In the genomic region with DNA sequence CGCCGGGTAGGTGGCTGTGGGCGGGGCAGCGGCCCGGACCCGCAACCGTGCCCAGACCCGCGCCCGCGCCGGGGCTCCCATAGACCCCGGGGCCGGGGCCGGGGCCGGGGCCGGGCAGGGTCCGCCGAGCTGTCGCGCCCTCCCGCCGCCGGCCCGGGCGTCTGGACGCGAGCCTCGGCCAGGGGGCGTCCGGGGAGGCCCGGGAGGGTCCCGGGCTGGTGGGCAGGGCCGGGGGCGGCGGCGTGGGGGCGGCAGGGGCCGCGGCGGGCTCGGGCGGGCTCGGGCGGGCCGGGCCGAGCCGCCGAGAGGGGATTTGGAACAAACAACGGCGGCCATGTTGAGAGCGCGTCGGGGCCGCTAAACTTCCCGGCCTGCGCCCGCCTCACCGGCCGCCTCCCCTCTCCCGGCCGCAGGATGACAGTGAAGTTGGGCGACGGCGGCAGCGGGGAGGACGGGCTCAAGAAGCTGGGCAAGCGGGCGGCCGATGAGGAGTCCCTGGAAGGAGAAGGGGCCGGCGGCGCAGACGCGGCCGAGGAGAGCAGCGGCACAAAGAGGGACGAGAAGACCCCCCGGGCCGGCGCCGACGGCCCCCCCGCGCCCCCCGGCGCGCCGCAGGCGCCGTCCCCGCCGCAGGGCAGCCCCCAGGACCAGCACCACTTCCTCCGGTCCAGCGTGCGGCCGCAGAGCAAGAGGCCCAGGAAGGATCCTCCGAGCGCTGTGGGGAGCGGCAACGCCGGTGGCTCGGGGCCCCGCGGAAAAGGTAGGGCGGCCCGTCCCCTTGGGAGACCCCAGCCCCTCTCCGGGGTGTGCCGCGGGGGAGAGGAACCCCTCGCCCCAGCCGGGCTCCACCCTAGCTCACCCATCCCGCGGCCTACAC, we compare ENCODE assay signal across 8 cellular contexts. TPM values are rescaled to one million over a fixed set of nuclear protein-coding genes. Genes with fewer than 3 reads are reported as not detected.
DNase-seq lines count a peak whose midpoint lies in the region; ATAC-seq and TF ChIP-seq lines count a peak whose summit lies in the region.

No MANE protein-coding gene starts in this region.

- H3K36me3 Mint-ChIP-seq in T-helper 17 cell (ENCODE audit: low read depth) = peaks cover under 1% of the 10 kb centered on the region

- ATAC-seq in Right ventricle myocardium superior (ENCODE audit: poor library complexity) = no peak
- no peak for ATAC-seq in Right ventricle myocardium inferior
- no peak for ATAC-seq in T-helper 17 cell
- ATAC-seq in GM18502 (IDR thresholded peaks at IDR 0.05; ENCODE audit: poor library complexity, unreplicated experiment) = no peak

- H3K27ac ChIP-seq in effector memory CD4-positive, alpha-beta T cell (ENCODE audit: insufficient read depth, low read length, poor library complexity, severe bottlenecking) = no peak overlapping the region
- H3K27ac ChIP-seq in mucosa of rectum (ENCODE audit: low read depth in 2 of 2, low read length in 2 of 2) (no peak overlapping the region), vagina (peak overlapping the region; percentile 64)

- peak overlapping the region; percentile 41 for H3K27ac Mint-ChIP-seq in T-helper 17 cell

- no peaks in the 10 kb centered on the region for H3K27me3 ChIP-seq in effector memory CD4-positive, alpha-beta T cell (replicated peaks; ENCODE audit: control insufficient read depth, insufficient read depth, low read length, poor library complexity, severe bottlenecking)
- no peaks in the 10 kb centered on the region for H3K27me3 ChIP-seq in mucosa of rectum (ENCODE audit: control insufficient read depth in 2 of 2, insufficient read depth in 2 of 2, low read length in 2 of 2)
- H3K27me3 ChIP-seq in vagina = no peaks in the 10 kb centered on the region

- H3K4me1 ChIP-seq in effector memory CD4-positive, alpha-beta T cell (ENCODE audit: control insufficient read depth, insufficient read depth, low read length, poor library complexity, severe bottlenecking) = peaks cover 15% of the 10 kb centered on the region
- H3K4me1 ChIP-seq in mucosa of rectum (ENCODE audit: control insufficient read depth in 2 of 2, insufficient read depth in 2 of 2, low read length in 2 of 2) (peaks cover 34 to 35% of the 10 kb centered on the region in 2 donors), vagina (peaks cover 46% of the 10 kb centered on the region)

- no peak for TF ChIP-seq POLR2A in vagina (IDR thresholded peaks at IDR 0.05)

- peak overlapping the region; percentile 56 to 75 for H3K9ac ChIP-seq in mucosa of rectum (ENCODE audit: low read depth in 1 of 2, low read length in 2 of 2)

- H3K9me3 ChIP-seq in T-helper 17 cell (ENCODE audit: control insufficient read depth, low read length, poor library complexity, severe bottlenecking) (no peaks in the 10 kb centered on the region), mucosa of rectum (ENCODE audit: control insufficient read depth in 2 of 2, low read length in 2 of 2) (no peaks in the 10 kb centered on the region), vagina (no peaks in the 10 kb centered on the region)
- peaks cover 6% of the 10 kb centered on the region for H3K9me3 ChIP-seq in effector memory CD4-positive, alpha-beta T cell (ENCODE audit: control insufficient read depth, low read length)

- peaks cover 20% of the 10 kb centered on the region for H3K4me1 Mint-ChIP-seq in T-helper 17 cell

- peak overlapping the region; percentile 89 for H3K4me3 Mint-ChIP-seq in T-helper 17 cell

- intact Hi-C loops in Right ventricle myocardium superior (cut with DNase I) = loop anchor here (10.0 kb wide), 1 partner anchor 120 kb away; a partner anchor contains a TSS
- intact Hi-C loops in Right ventricle myocardium inferior (cut with DNase I) = loop anchor here (1.0 to 5.0 kb wide), 6 partner anchors 63 to 213 kb away; a partner anchor contains a TSS
- intact Hi-C loops in vagina (cut with DNase I) = loop anchor here (5.0 to 10.0 kb wide), 4 partner anchors 67 to 120 kb away; a partner anchor contains a TSS

- peaks cover 23% of the 10 kb centered on the region for H3K36me3 ChIP-seq in effector memory CD4-positive, alpha-beta T cell (ENCODE audit: control insufficient read depth, insufficient read depth, low read length)
- H3K36me3 ChIP-seq in mucosa of rectum (ENCODE audit: control insufficient read depth in 2 of 2, insufficient read depth in 2 of 2, low read length in 2 of 2) (peaks cover 4 to 9% of the 10 kb centered on the region in 2 donors), vagina (peaks cover 0 to 9% of the 10 kb centered on the region in 2 donors)

- peak overlapping the region; percentile 41 for H3K4me3 ChIP-seq in effector memory CD4-positive, alpha-beta T cell (ENCODE audit: insufficient read depth, low read depth, low read length, poor library complexity, severe bottlenecking)
- peak overlapping the region; percentile 55 to 63 for H3K4me3 ChIP-seq in mucosa of rectum (ENCODE audit: low read length in 2 of 2)
- peak overlapping the region; percentile 93 to 99 for H3K4me3 ChIP-seq in vagina

- TF ChIP-seq CTCF in vagina (IDR thresholded peaks at IDR 0.05) = no peak

- no peaks in the 10 kb centered on the region for H3K27me3 Mint-ChIP-seq in T-helper 17 cell

- DNase-seq in Right ventricle myocardium superior (peak; percentile 47), Right ventricle myocardium inferior (ENCODE audit: missing footprints) (no peak), T-helper 17 cell (no peak), vagina (ENCODE audit: extremely low spot score in 2 of 2) (no peak), SHP77 treated with DMSO at 0.1 percent for 48 hours (lab: John Stamatoyannopoulos, UW) (no peak)
- no peak for DNase-seq in effector memory CD4-positive, alpha-beta T cell

RNA-seq across cellular contexts. Expression of a gene that starts 2.3 kb away (rescaled TPM):
- 10.0 TPM for total RNA-seq in Right ventricle myocardium superior
- total RNA-seq in Right ventricle myocardium inferior = 9.8 TPM
- total RNA-seq in T-helper 17 cell = 10 to 100 TPM; 22.8 to 28.6 TPM
- 13.8 TPM for total RNA-seq in vagina

RNA-seq across cellular contexts. Expression of a gene that starts 2.6 kb away (rescaled TPM):
- total RNA-seq in Right ventricle myocardium superior (8.4 TPM), Right ventricle myocardium inferior (7.2 TPM), T-helper 17 cell (1 to 10 TPM; 5.5 to 7.9 TPM), vagina (29.2 TPM)

Comparison
In these comparisons a context has a peak if more than half of its experiments do, and no peak if none do; other contexts are left out.
1. H3K4me3 ChIP-seq: peak in every context shown above with its lines; median percentile 96 in vagina; 59 in mucosa of rectum; 41 in effector memory CD4-positive, alpha-beta T cell.